In genomic region chr1:48236716-48237470, GRCh38 we compare ENCODE assay signal across 8 cellular contexts. TPM values are rescaled to one million over a fixed set of nuclear protein-coding genes. Genes with fewer than 3 reads are reported as not detected.
DNase-seq lines count a peak whose midpoint lies in the region; ATAC-seq and TF ChIP-seq lines count a peak whose summit lies in the region.

No MANE protein-coding gene starts in this region.

- H2BK12ac ChIP-seq in neuronal stem cell (ENCODE audit: low read length), result no peak overlapping the region

- ATAC-seq in HG03432 (IDR thresholded peaks at IDR 0.05; ENCODE audit: unreplicated experiment) (peak; percentile 80), Panc1 (peak; percentile 77; the same call in 1 of the 2 replicates)

- no peak overlapping the region for H3K4ac ChIP-seq in neuronal stem cell (ENCODE audit: low read length)

- no peaks in the 10 kb centered on the region for H4K20me1 ChIP-seq in fibroblast of lung (ENCODE audit: control insufficient read depth, extremely low read depth, insufficient read depth, low read length)

- POLR2A ChIA-PET in Panc1 (lab: Charles Lee), result no interaction called here

- H3K9ac ChIP-seq in fibroblast of lung (ENCODE audit: insufficient read depth, low read length) (no peak overlapping the region), neuronal stem cell (ENCODE audit: low read depth, low read length, poor library complexity) (no peak overlapping the region)

- H3K27me3 ChIP-seq in Panc1 (ENCODE audit: control insufficient read depth, insufficient read depth, low read length) (no peaks in the 10 kb centered on the region), fibroblast of lung (ENCODE audit: control insufficient read depth, insufficient read depth, low read length) (no peaks in the 10 kb centered on the region), neuronal stem cell (ENCODE audit: control insufficient read depth in 3 of 3, insufficient read depth in 3 of 3, low read depth in 1 of 3, low read length in 3 of 3) (no peaks in the 10 kb centered on the region)

- DNase-seq in AG20443 (ENCODE audit: low spot score) (peak; percentile 70), GM13976 (ENCODE audit: low spot score) (peak; percentile 68), Panc1 (ENCODE audit: low read depth, low spot score) (peak; percentile 35), fibroblast of lung (ENCODE audit: low read depth in 2 of 2) (peak; percentile 23 to 52), neuronal stem cell (ENCODE audit: low spot score) (peak; percentile 20), C1 segment of cervical spinal cord (lab: John Stamatoyannopoulos, UW) (no peak)
- DNase-seq in activated CD8-positive, alpha-beta memory T cell treated with anti-CD3 and anti-CD28 coated beads, Interleukin-2, amount 50 U/mL, for 48 hours, result no peak

- no peak overlapping the region for H4K8ac ChIP-seq in neuronal stem cell (ENCODE audit: low read depth, low read length)

- H2BK15ac ChIP-seq in neuronal stem cell (ENCODE audit: low read length), result no peak overlapping the region

- no peak overlapping the region for H3K18ac ChIP-seq in neuronal stem cell (ENCODE audit: low read length)

- WGBS in neuronal stem cell (ENCODE audit: extremely low coverage in 2 of 2, insufficient read length in 2 of 2, insufficient replicate concordance in 1 of 2), 2 donors, result no CpG with 5 or more reads among the region's 4 CpGs

- no peak overlapping the region for H2BK120ac ChIP-seq in neuronal stem cell (ENCODE audit: low read depth, low read length)

- in situ Hi-C loops in GM13976 (cut with MboI; ENCODE audit: low sequenced_read_pairs, unreplicated experiment) (no loop called here), Panc1 (cut with HindIII; ENCODE audit: low pct_unique_long_range_greater_than_20kb, low sequenced_read_pairs) (no loop called here)

- H2AK5ac ChIP-seq in neuronal stem cell (ENCODE audit: low read depth, low read length), result no peak overlapping the region

- H3K4me2 ChIP-seq in fibroblast of lung (ENCODE audit: extremely low read depth, insufficient read depth, low read length), result no peak overlapping the region
- H3K4me2 ChIP-seq in neuronal stem cell (ENCODE audit: insufficient read depth, low read length, poor library complexity, severe bottlenecking), result no peak overlapping the region

- no TSS peak for BruUV-seq in Panc1 (replicated peaks; lab: Mats Ljungman, UMichigan)

- H2AFZ ChIP-seq in fibroblast of lung (ENCODE audit: low read length) (no peak overlapping the region), neuronal stem cell (ENCODE audit: low read length) (no peak overlapping the region)

- H3K4me3 ChIP-seq in Panc1 (ENCODE audit: low read depth in 2 of 2, low read length in 2 of 2) (no peak overlapping the region), fibroblast of lung (replicated peaks in 1 of 4; ENCODE audit: control extremely low read depth in 1 of 4, insufficient read depth in 1 of 4, low read depth in 3 of 4, low read length in 4 of 4) (no peak overlapping the region), neuronal stem cell (ENCODE audit: low read length in 2 of 2) (no peak overlapping the region)

- no peak overlapping the region for H3K23ac ChIP-seq in neuronal stem cell (ENCODE audit: low read depth, low read length, poor library complexity)

- H3K9me3 ChIP-seq in Panc1 (ENCODE audit: control insufficient read depth, insufficient read depth, low read depth, low read length) (no peaks in the 10 kb centered on the region), fibroblast of lung (ENCODE audit: control insufficient read depth, insufficient read depth, low read depth, low read length) (no peaks in the 10 kb centered on the region), neuronal stem cell (replicated peaks in 1 of 2; ENCODE audit: control insufficient read depth in 2 of 2, insufficient read depth in 1 of 2, low read depth in 1 of 2, low read length in 2 of 2) (no peaks in the 10 kb centered on the region)

- TF ChIP-seq CTCF in GM13976 (IDR thresholded peaks at IDR 0.05; ENCODE audit: borderline replicate concordance, control extremely low read depth, extremely low read depth, insufficient read depth, missing control alignments) (peak; percentile 37), Panc1 (IDR thresholded peaks at IDR 0.05) (peak; percentile 75), fibroblast of lung (conservative IDR thresholded peaks at IDR 0.05 in 1 of 2, IDR thresholded peaks at IDR 0.05 in 1 of 2; ENCODE audit: low read depth in 1 of 2, low read length in 2 of 2) (peak; percentile 58 to 70)

- no peak overlapping the region for H3K14ac ChIP-seq in neuronal stem cell (ENCODE audit: low read length)

- H2BK5ac ChIP-seq in neuronal stem cell (ENCODE audit: low read length), result no peak overlapping the region

- CTCF ChIA-PET in Panc1 (lab: Charles Lee), result no interaction called here

- no peaks in the 10 kb centered on the region for H3K4me1 ChIP-seq in Panc1 (ENCODE audit: control insufficient read depth, insufficient read depth, low read length)
- H3K4me1 ChIP-seq in fibroblast of lung (ENCODE audit: control insufficient read depth, extremely low read depth, insufficient read depth, low read length), result no peaks in the 10 kb centered on the region
- peaks cover 0 to 2% of the 10 kb centered on the region in 2 donors for H3K4me1 ChIP-seq in neuronal stem cell (ENCODE audit: control insufficient read depth in 2 of 2, insufficient read depth in 1 of 2, low read depth in 1 of 2, low read length in 2 of 2)

- H4K91ac ChIP-seq in neuronal stem cell (ENCODE audit: low read depth, low read length, poor library complexity), result no peak overlapping the region

- H3K79me1 ChIP-seq in neuronal stem cell (ENCODE audit: low read depth, low read length), result no peaks in the 10 kb centered on the region

- no peaks in the 10 kb centered on the region for H3K79me2 ChIP-seq in fibroblast of lung (ENCODE audit: control insufficient read depth, insufficient read depth, low read length)

- H3K36me3 ChIP-seq in Panc1 (ENCODE audit: control insufficient read depth, insufficient read depth, low read length) (no peaks in the 10 kb centered on the region), fibroblast of lung (ENCODE audit: control insufficient read depth, insufficient read depth, low read length) (no peaks in the 10 kb centered on the region), neuronal stem cell (replicated peaks in 1 of 2; ENCODE audit: control insufficient read depth in 2 of 2, insufficient read depth in 2 of 2, low read length in 2 of 2) (no peaks in the 10 kb centered on the region)

- intact Hi-C loops in Panc1 (cut with micrococcal nuclease; ENCODE audit: unreplicated experiment), result no loop called here

- H3K27ac ChIP-seq in Panc1 (ENCODE audit: low read length), result no peak overlapping the region
- H3K27ac ChIP-seq in fibroblast of lung (ENCODE audit: insufficient read depth, low read length), result no peak overlapping the region
- no peak overlapping the region for H3K27ac ChIP-seq in neuronal stem cell (replicated peaks; ENCODE audit: low read length)

RNA-seq across cellular contexts. Expression of gene SLC5A9, which starts 14.4 kb away (rescaled TPM):
- total RNA-seq in Panc1 (2021; ENCODE audit: unreplicated experiment) (not detected), fibroblast of lung (not detected in 2 replicates)
- 0.41 TPM for polyA plus RNA-seq in Panc1 (2012; ENCODE audit: insufficient read length)
- polyA plus RNA-seq in fibroblast of lung, result not detected in 2 replicates
- polyA plus RNA-seq in fibroblast of lung (2012), result 0.06 TPM in 1 of 2 replicates, not detected in the other
- polyA minus RNA-seq in fibroblast of lung (ENCODE audit: low replicate concordance), result not detected in 2 replicates
- not detected for polyA plus RNA-seq in neuronal stem cell (2013, experiment 1 of 2)
- polyA plus RNA-seq in neuronal stem cell (2013, experiment 2 of 2), result not detected

Comparison
In these comparisons a context has a peak if more than half of its experiments do, and no peak if none do; other contexts are left out.
1. DNase-seq: peak in AG20443 (single experiment), GM13976 (single experiment), Panc1 (single experiment), fibroblast of lung (2 of 2) and neuronal stem cell (single experiment); none in activated CD8-positive, alpha-beta memory T cell treated with anti-CD3 and anti-CD28 coated beads, Interleukin-2, amount 50 U/mL, for 48 hours (single experiment) and C1 segment of cervical spinal cord (0 of 14).
2. Peak in every context shown above with its lines, with median percentiles within 50 percentile points of each other: CTCF ChIP-seq.